7 cellular contexts compared by ENCODE assay signal in the genomic region with DNA sequence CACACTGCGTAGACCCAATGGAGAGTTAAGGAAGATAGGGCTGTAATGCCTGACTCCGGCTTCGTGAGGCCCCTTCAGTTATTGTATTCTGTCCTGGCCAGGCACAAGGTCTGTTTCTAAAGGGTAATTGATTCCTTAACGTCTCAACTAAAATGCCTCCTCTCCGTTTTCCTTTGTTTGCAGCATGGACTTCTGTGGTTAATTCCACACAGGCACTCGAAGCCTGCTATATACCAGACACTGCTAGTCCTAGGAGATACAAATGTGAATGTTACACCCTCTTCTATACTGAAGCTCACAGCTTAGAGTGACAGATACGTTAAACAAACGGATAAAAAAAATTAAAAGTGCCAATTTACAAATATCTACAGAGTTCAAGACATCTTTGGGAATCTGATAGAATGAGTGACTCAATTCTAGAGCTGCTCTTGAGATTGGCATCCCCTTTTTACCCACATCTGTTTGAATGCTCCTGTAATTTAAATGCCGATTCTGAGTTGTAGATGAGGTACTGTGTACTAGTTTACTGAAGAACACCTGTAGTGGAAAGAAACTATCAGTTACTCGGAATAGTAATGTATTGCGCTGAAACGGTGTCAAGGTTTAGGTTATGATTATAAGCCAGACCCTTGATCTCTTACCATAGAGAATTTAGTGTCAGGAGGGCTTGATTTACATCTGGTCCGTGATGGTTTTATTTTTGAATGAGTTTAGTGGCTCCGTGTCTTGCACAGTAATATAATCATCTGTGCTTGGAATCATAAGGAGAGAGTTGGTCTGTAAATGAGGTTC. TPM values are rescaled to one million over a fixed set of nuclear protein-coding genes. Genes with fewer than 3 reads are reported as not detected.
A peak's percentile ranks its signal among the peaks of the same experiment; 100 is the strongest.
DNase-seq lines count a peak whose midpoint lies in the region; ATAC-seq, FAIRE-seq and TF ChIP-seq lines count a peak whose summit lies in the region.

No MANE protein-coding gene starts in this region.

- intact Hi-C loops in right lobe of liver (cut with DNase I) = no loop called here

- no peaks in the 10 kb centered on the region for H3K27me3 ChIP-seq in astrocyte (ENCODE audit: insufficient read depth, low read length)
- no peaks in the 10 kb centered on the region for H3K27me3 ChIP-seq in right lobe of liver
- H3K27me3 ChIP-seq in upper lobe of left lung = no peaks in the 10 kb centered on the region

- DNase-seq in astrocyte (ENCODE audit: low read depth) = peak; percentile 6
- no peak for DNase-seq in right lobe of liver
- DNase-seq in upper lobe of left lung = no peak
- DNase-seq in NCI-H748 treated with DMSO at 0.1 percent for 48 hours (lab: John Stamatoyannopoulos, UW) = no peak

- H3K4me2 ChIP-seq in astrocyte (ENCODE audit: low read length) = peak overlapping the region; percentile 99

- H3K36me3 ChIP-seq in astrocyte (ENCODE audit: insufficient read depth, low read length) = no peaks in the 10 kb centered on the region
- H3K36me3 ChIP-seq in right lobe of liver = no peaks in the 10 kb centered on the region
- no peaks in the 10 kb centered on the region for H3K36me3 ChIP-seq in upper lobe of left lung

- H3K27ac ChIP-seq in astrocyte (ENCODE audit: low read depth, low read length) (peak overlapping the region; percentile 94), right lobe of liver (peak overlapping the region; percentile 86 to 93 (median 92)), upper lobe of left lung (peak overlapping the region; percentile 93 to 99 (median 96))

- peak overlapping the region; percentile 97 for H3K9ac ChIP-seq in astrocyte (ENCODE audit: low read length)

- 2% methylated on average over 12 of the region's 14 CpGs for WGBS in right lobe of liver (ENCODE audit: insufficient coverage, low coverage, low lambda C conversion rate, missing lambda C conversion rate)
- 5 to 7% methylated on average over 13 to 14 of the region's 14 CpGs for whole genome bisulfite sequencing in upper lobe of left lung, 2 donors

- TF ChIP-seq POLR2A in right lobe of liver (IDR thresholded peaks at IDR 0.05) (no peak), upper lobe of left lung (IDR thresholded peaks at IDR 0.05) (no peak)

- H3K27me3 Mint-ChIP-seq in astrocyte (ENCODE audit: low read depth, unreplicated experiment) = no peaks in the 10 kb centered on the region

- peak overlapping the region; percentile 99 for H3K4me3 Mint-ChIP-seq in astrocyte (ENCODE audit: unreplicated experiment)

- H3K9me3 ChIP-seq in astrocyte (ENCODE audit: insufficient read depth, low read depth, low read length) (no peaks in the 10 kb centered on the region), right lobe of liver (no peaks in the 10 kb centered on the region), upper lobe of left lung (no peaks in the 10 kb centered on the region)

- no peak for TF ChIP-seq EP300 in upper lobe of left lung (IDR thresholded peaks at IDR 0.05)

- no peaks in the 10 kb centered on the region for H3K9me3 Mint-ChIP-seq in astrocyte (ENCODE audit: unreplicated experiment)

- H3K79me2 ChIP-seq in astrocyte (ENCODE audit: insufficient read depth, low read length) = peaks cover 58% of the 10 kb centered on the region

- peaks cover 12% of the 10 kb centered on the region for H3K4me1 Mint-ChIP-seq in astrocyte (ENCODE audit: low read depth, unreplicated experiment)

- H3K27ac Mint-ChIP-seq in astrocyte (ENCODE audit: unreplicated experiment) = peak overlapping the region; percentile 98

- peak; percentile 7 for ATAC-seq in GM19324 (IDR thresholded peaks at IDR 0.05; ENCODE audit: low FRiP score, unreplicated experiment)
- peak; percentile 14 for ATAC-seq in HG03432 (IDR thresholded peaks at IDR 0.05; ENCODE audit: unreplicated experiment)
- peak in 2 of 4 donors; percentile 0 to 12 for ATAC-seq in right lobe of liver
- peak; percentile 3 to 43 for ATAC-seq in upper lobe of left lung (ENCODE audit: low FRiP score in 2 of 2)
- ATAC-seq in GM18520 (IDR thresholded peaks at IDR 0.05; ENCODE audit: unreplicated experiment) = no peak

- TF ChIP-seq CTCF in astrocyte (IDR thresholded peaks at IDR 0.05; ENCODE audit: insufficient read depth, low read depth, low read length) (no peak), right lobe of liver (IDR thresholded peaks at IDR 0.05) (no peak), upper lobe of left lung (IDR thresholded peaks at IDR 0.05) (no peak)

- peaks cover 7% of the 10 kb centered on the region for H3K4me1 ChIP-seq in astrocyte (ENCODE audit: insufficient read depth, low read length)
- peaks cover 0 to 35% (median 15%) of the 10 kb centered on the region in 4 donors for H3K4me1 ChIP-seq in right lobe of liver
- H3K4me1 ChIP-seq in upper lobe of left lung = peaks cover 42 to 56% (median 48%) of the 10 kb centered on the region in 4 donors

- no peak for FAIRE-seq in astrocyte (lab: Jason Lieb, UNC)

- H3K4me3 ChIP-seq in astrocyte (ENCODE audit: insufficient read depth, low read depth, low read length) (peak overlapping the region; percentile 95), right lobe of liver (peak overlapping the region; percentile 82 to 92 (median 89)), upper lobe of left lung (peak overlapping the region; percentile 43 to 90 (median 65))

- H4K20me1 ChIP-seq in astrocyte (ENCODE audit: insufficient read depth, low read length) = peaks cover 38% of the 10 kb centered on the region

- peaks cover 3% of the 10 kb centered on the region for H3K36me3 Mint-ChIP-seq in astrocyte (ENCODE audit: low read depth, unreplicated experiment)

- peak overlapping the region; percentile 75 for H2AFZ ChIP-seq in astrocyte (ENCODE audit: low read depth, low read length)

RNA-seq across cellular contexts. Expression of gene PSMA6, which starts 0.8 kb away (rescaled TPM):
- 210 and 225 TPM in 2 replicates for total RNA-seq in astrocyte
- 100 to 1,000 TPM in 1 of 6 experiments, 10 to 100 TPM in 5; 66.9 to 122 (median 81.1) TPM for total RNA-seq in right lobe of liver
- total RNA-seq in upper lobe of left lung = 100 to 1,000 TPM in 4 of 6 donors, 10 to 100 TPM in 2; 63.9 to 213 (median 162) TPM
